34 cellular contexts compared by ENCODE assay signal in genomic region chr12:57929092-57929830, GRCh38. TPM values are rescaled to one million over a fixed set of nuclear protein-coding genes. Genes with fewer than 3 reads are reported as not detected.
"Had no signal": no experiment of that assay in that cellular context is flagged by ENCODE, and none has a peak within 500 bp of the region (broad histone marks: within the 10 kb centered on the region; RNA-seq: fewer than 3 reads in every experiment).

No MANE protein-coding gene starts in this region.

- ATAC-seq: activated CD8-positive, alpha-beta memory T cell treated with anti-CD3 and anti-CD28 coated beads, Interleukin-2, amount 10 ng/mL, durations not matched to agents 7 days and 5 days; activated T-cell treated with anti-CD3 and anti-CD28 coated beads, Interleukin-2, amount 50 U/mL, for 72 hours; activated T-helper 17 cell treated with anti-CD3 and anti-CD28 coated beads, Interleukin-2, amount 50 U/mL, for 72 hours; PC-3 had no signal

- H3K4me2 ChIP-seq: KMS-11 had no signal

- H3K4me3 Mint-ChIP-seq: activated CD4-positive, alpha-beta memory T cell treated with anti-CD3 and anti-CD28 coated beads, Interleukin-2, amount 10 ng/mL, durations not matched to agents 7 days and 5 days; activated CD8-positive, alpha-beta memory T cell treated with anti-CD3 and anti-CD28 coated beads, Interleukin-2, amount 10 ng/mL, durations not matched to agents 7 days and 5 days; activated naive CD8-positive, alpha-beta T cell treated with anti-CD3 and anti-CD28 coated beads, Interleukin-2, amount 10 ng/mL, durations not matched to agents 7 days and 5 days; activated T-cell treated with anti-CD3 and anti-CD28 coated beads, Interleukin-2, amount 50 U/mL, for 72 hours; activated T-helper 17 cell treated with anti-CD3 and anti-CD28 coated beads, Interleukin-2, amount 50 U/mL, for 72 hours had no signal

- H3K9ac ChIP-seq: KMS-11 had no signal

- DNase-seq: activated CD4-positive, alpha-beta memory T cell treated with anti-CD3 and anti-CD28 coated beads, Interleukin-2, amount 10 ng/mL, durations not matched to agents 7 days and 5 days; activated CD4-positive, alpha-beta T cell treated with anti-CD3 and anti-CD28 coated beads for 1 hour; activated CD4-positive, alpha-beta T cell treated with anti-CD3 and anti-CD28 coated beads for 48 hours; activated CD4-positive, CD25-positive, alpha-beta regulatory T cell; activated CD8-positive, alpha-beta memory T cell treated with anti-CD3 and anti-CD28 coated beads for 24 hours; activated CD8-positive, alpha-beta memory T cell treated with anti-CD3 and anti-CD28 coated beads, Interleukin-2, amount 10 ng/mL, durations not matched to agents 7 days and 5 days; activated CD8-positive, alpha-beta memory T cell treated with anti-CD3 and anti-CD28 coated beads, Interleukin-2, amount 50 U/mL, for 48 hours; activated effector memory CD4-positive, alpha-beta T cell treated with anti-CD3 and anti-CD28 coated beads, Interleukin-2, amount 50 U/mL, for 16 hours; activated naive CD4-positive, alpha-beta T cell; activated naive CD4-positive, alpha-beta T cell treated with anti-CD3 and anti-CD28 coated beads, Interleukin-2, amount 50 U/mL, for 16 hours; activated naive CD8-positive, alpha-beta T cell treated with anti-CD3 and anti-CD28 coated beads, Interleukin-2, amount 10 ng/mL, durations not matched to agents 7 days and 5 days; activated T-cell treated with anti-CD3 and anti-CD28 coated beads, Interleukin-2, amount 50 U/mL, for 72 hours; amygdala; MM.1S; MV-4-11; NCI-H1092; NCI-H1436 treated with DMSO at 0.1 percent for 48 hours; NCI-H1694 treated with DMSO at 0.1 percent for 48 hours; NCI-H2029; NCI-H2107; NCI-H345; NCI-H526; NCI-H748 treated with DMSO at 0.1 percent for 48 hours; NK-92 treated with Interleukin-12 subunit alpha and Interleukin-12 subunit beta, amount 100 ng/mL, for 24 hours; PC-3; Peyer's patch; Right ventricle myocardium superior; RPMI8226; T1000; WERI-Rb-1 had no signal

- H3K4me3 ChIP-seq: ascending aorta, Peyer's patch, SK-N-MC had no signal

- H3K9me3 Mint-ChIP-seq: activated CD4-positive, alpha-beta memory T cell treated with anti-CD3 and anti-CD28 coated beads, Interleukin-2, amount 10 ng/mL, durations not matched to agents 7 days and 5 days; activated T-helper 17 cell treated with anti-CD3 and anti-CD28 coated beads, Interleukin-2, amount 50 U/mL, for 72 hours had no signal

- H3K27me3 ChIP-seq: ascending aorta, Peyer's patch had no signal

- H3K27me3 Mint-ChIP-seq: activated CD4-positive, alpha-beta memory T cell treated with anti-CD3 and anti-CD28 coated beads, Interleukin-2, amount 10 ng/mL, durations not matched to agents 7 days and 5 days; activated CD8-positive, alpha-beta memory T cell treated with anti-CD3 and anti-CD28 coated beads, Interleukin-2, amount 10 ng/mL, durations not matched to agents 7 days and 5 days; activated T-helper 17 cell treated with anti-CD3 and anti-CD28 coated beads, Interleukin-2, amount 50 U/mL, for 72 hours had no signal

- H3K27ac ChIP-seq: ascending aorta, KMS-11, Peyer's patch, SK-N-MC, WERI-Rb-1 had no signal

- H3K36me3 ChIP-seq: ascending aorta, Peyer's patch, WERI-Rb-1 had no signal

- H3K9me3 ChIP-seq: ascending aorta, Peyer's patch had no signal

- H3K27ac Mint-ChIP-seq: activated CD4-positive, alpha-beta memory T cell treated with anti-CD3 and anti-CD28 coated beads, Interleukin-2, amount 10 ng/mL, durations not matched to agents 7 days and 5 days; activated CD8-positive, alpha-beta memory T cell treated with anti-CD3 and anti-CD28 coated beads, Interleukin-2, amount 10 ng/mL, durations not matched to agents 7 days and 5 days; activated naive CD8-positive, alpha-beta T cell treated with anti-CD3 and anti-CD28 coated beads, Interleukin-2, amount 10 ng/mL, durations not matched to agents 7 days and 5 days; activated T-cell treated with anti-CD3 and anti-CD28 coated beads, Interleukin-2, amount 50 U/mL, for 72 hours; activated T-helper 17 cell treated with anti-CD3 and anti-CD28 coated beads, Interleukin-2, amount 50 U/mL, for 72 hours had no signal

- H3K4me1 ChIP-seq: ascending aorta, Peyer's patch had no signal

RNA-seq across cellular contexts. Expression of gene ATP23, which starts 12.1 kb away (rescaled TPM):
- total RNA-seq: ascending aorta had no signal
